In the genomic region with DNA sequence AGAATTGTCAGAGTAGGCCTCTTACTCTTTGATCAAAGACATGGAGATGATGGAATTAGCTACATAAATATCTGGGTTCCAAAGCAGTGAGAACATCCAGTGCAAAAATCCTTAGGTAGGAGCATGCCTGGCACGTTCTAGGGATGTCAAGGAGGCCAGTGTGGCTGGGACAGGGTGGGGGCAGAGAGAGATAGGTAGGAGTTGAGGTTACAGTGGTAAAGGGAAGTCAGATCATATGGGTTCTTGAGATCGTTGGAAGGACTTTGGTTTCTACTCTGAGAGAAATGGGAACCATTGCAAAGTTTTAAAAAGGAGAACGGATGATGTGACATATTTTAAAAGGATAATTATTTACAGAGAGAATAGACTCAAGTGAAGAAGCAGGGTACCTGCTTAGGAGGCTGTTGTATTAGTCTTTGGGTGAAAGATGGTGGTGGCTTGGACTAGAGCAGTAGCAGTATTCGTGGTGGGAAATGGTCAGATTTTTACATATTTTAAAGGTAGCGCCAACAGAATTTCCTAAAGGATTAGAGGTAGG, we compare ENCODE assay signal across 2 cellular contexts.
TF ChIP-seq lines count a peak whose summit lies in the region.

No MANE protein-coding gene starts in this region.

TF ChIP-seq in liver, 16 proteins besides CTCF, POLR2A, EP300 and RAD21 (continued from another document):
- TF ChIP-seq REST (IDR thresholded peaks at IDR 0.05), result no peak
- TF ChIP-seq TAF1 (conservative IDR thresholded peaks at IDR 0.05), result no peak
- no peak for TF ChIP-seq JUND (IDR thresholded peaks at IDR 0.05)
- no peak for TF ChIP-seq FOXA1 (IDR thresholded peaks at IDR 0.05)
- no peak for TF ChIP-seq RXRA (IDR thresholded peaks at IDR 0.05)
- TF ChIP-seq, protein P1, sequence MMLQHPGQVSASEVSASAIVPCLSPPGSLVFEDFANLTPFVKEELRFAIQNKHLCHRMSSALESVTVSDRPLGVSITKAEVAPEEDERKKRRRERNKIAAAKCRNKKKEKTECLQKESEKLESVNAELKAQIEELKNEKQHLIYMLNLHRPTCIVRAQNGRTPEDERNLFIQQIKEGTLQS (IDR thresholded peaks at IDR 0.05), result no peak
- TF ChIP-seq FOXA2 (IDR thresholded peaks at IDR 0.05), result no peak
- TF ChIP-seq NR2F2 (IDR thresholded peaks at IDR 0.05), result no peak
- no peak for TF ChIP-seq EGR1 (IDR thresholded peaks at IDR 0.05; ENCODE audit: low read depth in 2 of 2)
- TF ChIP-seq SP1 (IDR thresholded peaks at IDR 0.05), result no peak
- TF ChIP-seq, protein P2, sequence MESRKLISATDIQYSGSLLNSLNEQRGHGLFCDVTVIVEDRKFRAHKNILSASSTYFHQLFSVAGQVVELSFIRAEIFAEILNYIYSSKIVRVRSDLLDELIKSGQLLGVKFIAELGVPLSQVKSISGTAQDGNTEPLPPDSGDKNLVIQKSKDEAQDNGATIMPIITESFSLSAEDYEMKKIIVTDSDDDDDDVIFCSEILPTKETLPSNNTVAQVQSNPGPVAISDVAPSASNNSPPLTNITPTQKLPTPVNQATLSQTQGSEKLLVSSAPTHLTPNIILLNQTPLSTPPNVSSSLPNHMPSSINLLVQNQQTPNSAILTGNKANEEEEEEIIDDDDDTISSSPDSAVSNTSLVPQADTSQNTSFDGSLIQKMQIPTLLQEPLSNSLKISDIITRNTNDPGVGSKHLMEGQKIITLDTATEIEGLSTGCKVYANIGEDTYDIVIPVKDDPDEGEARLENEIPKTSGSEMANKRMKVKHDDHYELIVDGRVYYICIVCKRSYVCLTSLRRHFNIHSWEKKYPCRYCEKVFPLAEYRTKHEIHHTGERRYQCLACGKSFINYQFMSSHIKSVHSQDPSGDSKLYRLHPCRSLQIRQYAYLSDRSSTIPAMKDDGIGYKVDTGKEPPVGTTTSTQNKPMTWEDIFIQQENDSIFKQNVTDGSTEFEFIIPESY (IDR thresholded peaks at IDR 0.05), result no peak
- TF ChIP-seq HNF4A (conservative IDR thresholded peaks at IDR 0.05), result no peak

TF ChIP-seq in HepG2, 621 proteins besides CTCF, POLR2A, EP300 and RAD21 (continued from another document):
- TF ChIP-seq, protein P3, sequence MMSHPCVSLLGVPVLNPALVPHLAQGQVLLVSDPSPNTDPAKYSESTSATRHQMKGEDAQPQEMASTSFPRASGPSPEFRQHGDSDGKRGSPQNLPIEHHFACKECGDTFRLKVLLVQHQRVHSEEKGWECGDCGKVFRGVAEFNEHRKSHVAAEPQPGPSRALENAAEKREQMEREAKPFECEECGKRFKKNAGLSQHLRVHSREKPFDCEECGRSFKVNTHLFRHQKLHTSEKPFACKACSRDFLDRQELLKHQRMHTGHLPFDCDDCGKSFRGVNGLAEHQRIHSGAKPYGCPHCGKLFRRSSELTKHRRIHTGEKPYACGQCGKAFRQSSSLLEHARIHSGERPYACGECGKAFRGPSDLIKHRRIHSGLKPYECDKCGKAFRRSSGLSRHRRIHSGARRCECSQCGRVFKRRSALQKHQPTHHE (CRISPR knock-in tag; IDR thresholded peaks at IDR 0.05; ENCODE audit: borderline replicate concordance), result no peak
- TF ChIP-seq ZNF333 (CRISPR knock-in tag; IDR thresholded peaks at IDR 0.05; ENCODE audit: borderline replicate concordance) (no peak), RERE (CRISPR knock-in tag; IDR thresholded peaks at IDR 0.05; ENCODE audit: low read depth) (no peak), STAG1 (CRISPR knock-in tag; IDR thresholded peaks at IDR 0.05) (no peak), ZNF34 (CRISPR knock-in tag; IDR thresholded peaks at IDR 0.05; ENCODE audit: borderline replicate concordance) (no peak), FLYWCH1 (CRISPR knock-in tag; IDR thresholded peaks at IDR 0.05) (no peak), ZNF772 (CRISPR knock-in tag; IDR thresholded peaks at IDR 0.05) (no peak), TCF12 (IDR thresholded peaks at IDR 0.05) (no peak), TCF12 (CRISPR knock-in tag; IDR thresholded peaks at IDR 0.05) (no peak), CHD2 (IDR thresholded peaks at IDR 0.05; ENCODE audit: low read depth, low read length) (no peak), PHF8 (CRISPR knock-in tag; IDR thresholded peaks at IDR 0.05) (no peak), CCAR2 (optimal IDR thresholded peaks at IDR 0.05; ENCODE audit: low read depth, low read length) (no peak), ZSCAN29 (CRISPR knock-in tag; conservative IDR thresholded peaks at IDR 0.05) (no peak), ZNF792 (CRISPR knock-in tag; IDR thresholded peaks at IDR 0.05) (no peak)
